8 cellular contexts compared by ENCODE assay signal in the genomic region with DNA sequence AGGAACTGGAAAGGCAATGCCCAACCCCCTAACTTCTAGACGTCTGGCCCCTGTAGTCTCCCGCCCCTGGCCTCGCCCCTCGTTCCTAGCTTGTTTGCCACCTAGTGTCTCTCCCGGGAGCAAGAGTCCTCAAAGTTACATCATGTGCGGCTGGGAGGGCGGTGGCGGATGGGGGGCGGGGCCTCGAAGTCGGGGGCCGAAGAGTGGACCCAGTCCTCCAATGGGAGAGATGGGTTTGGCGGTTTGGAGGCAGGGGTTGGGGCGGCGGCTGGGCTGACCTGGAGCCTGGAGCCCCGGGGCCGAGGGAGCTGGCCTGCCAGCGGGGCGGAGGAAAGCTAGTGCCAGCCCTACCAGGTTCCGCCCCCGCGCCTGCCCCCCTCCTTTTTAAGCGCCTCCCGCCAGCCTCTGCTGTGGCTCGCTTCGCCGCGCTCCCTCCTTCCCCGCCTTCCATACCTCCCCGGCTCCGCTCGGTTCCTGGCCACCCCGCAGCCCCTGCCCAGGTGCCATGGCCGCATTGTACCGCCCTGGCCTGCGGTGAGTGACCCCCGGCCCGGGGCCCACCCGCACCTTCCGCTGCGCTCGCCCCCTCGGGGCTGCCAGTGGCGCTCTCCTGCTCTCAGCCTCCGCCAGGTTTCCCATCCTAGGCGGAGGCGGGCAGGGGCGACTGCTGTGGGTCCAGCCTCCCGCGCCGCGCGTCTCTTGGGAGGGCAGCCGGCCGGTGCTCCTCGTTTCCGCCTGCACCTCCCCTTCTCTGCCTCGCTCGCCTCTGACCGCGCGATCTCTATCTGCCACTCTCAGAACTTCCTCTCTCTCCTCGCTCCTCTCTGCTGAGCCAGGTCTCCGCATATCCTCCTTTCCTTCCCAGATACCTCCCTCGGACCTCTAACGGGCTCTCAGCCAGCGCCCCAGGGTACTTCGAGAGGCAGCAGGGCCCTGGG.
DNase-seq lines count a peak whose midpoint lies in the region; ATAC-seq and TF ChIP-seq lines count a peak whose summit lies in the region.

A gene (plus strand): TSS at position 411 of the 938 bp plus-strand sequence. CDS start 95 bp downstream, at position 506.

- H3K4me3 ChIP-seq in WI38 (ENCODE audit: low read depth, low read length) (peak within 1 kb of the TSS; percentile 74), cardiac fibroblast (replicated peaks in 1 of 2; ENCODE audit: low read depth in 2 of 2, low read length in 2 of 2) (peak within 1 kb of the TSS; percentile 64 to 84)

- no peak for TF ChIP-seq CTCF in WI38 (IDR thresholded peaks at IDR 0.05; ENCODE audit: low read depth, low read length)
- TF ChIP-seq CTCF in cardiac fibroblast (IDR thresholded peaks at IDR 0.05; ENCODE audit: low read depth, low read length): no peak

- peak; percentile 92 for DNase-seq in NK-92 treated with Interleukin-12 subunit alpha and Interleukin-12 subunit beta, amount 100 ng/mL, for 24 hours (lab: John Stamatoyannopoulos, UW)
- DNase-seq in NK-92 (lab: John Stamatoyannopoulos, UW; ENCODE audit: unreplicated experiment) (no peak), NCI-H2196 treated with DMSO at 0.1 percent for 48 hours (lab: John Stamatoyannopoulos, UW; ENCODE audit: unreplicated experiment) (peak; percentile 96), cardiac fibroblast (ENCODE audit: low read depth in 2 of 2) (peak; percentile 88 to 91), iris pigment epithelial cell (ENCODE audit: low read depth) (peak; percentile 71)
- peak; percentile 75 to 88 (median 87) for DNase-seq in stimulated activated CD4-positive, alpha-beta T cell treated with anti-CD3 and anti-CD28 coated beads, Interleukin-12 subunit alpha, Interleukin-12 subunit beta, amount 100 ng/mL, for 48 hours (ENCODE audit: low read depth in 2 of 3, low spot score in 1 of 3)

- ATAC-seq in HG03095 (IDR thresholded peaks at IDR 0.05; ENCODE audit: unreplicated experiment): peak; percentile 41
